ENCODE assay signal across 32 cellular contexts in the genomic region with DNA sequence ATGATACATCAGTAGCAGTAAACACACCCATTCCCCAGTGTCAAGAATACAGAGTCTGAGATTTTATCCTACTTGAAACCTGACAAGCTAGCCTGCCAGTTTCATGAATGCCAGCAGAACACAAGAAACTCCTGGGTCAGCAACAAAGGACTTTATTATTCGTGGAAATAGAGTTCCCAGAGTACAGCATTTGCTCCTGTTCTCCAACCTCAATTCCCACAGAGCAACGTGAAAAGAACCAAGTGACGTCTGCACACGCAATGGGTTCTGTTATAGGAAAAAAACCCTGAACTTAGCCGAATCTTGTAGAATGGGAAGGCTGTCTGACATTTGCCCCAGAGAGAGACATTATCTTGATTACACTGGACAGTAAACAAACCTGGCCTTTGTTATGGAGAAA. TPM values are rescaled to one million over a fixed set of nuclear protein-coding genes. Genes with fewer than 3 reads are reported as not detected.
"Had no signal": no experiment of that assay in that cellular context is flagged by ENCODE, and none has a peak within 500 bp of the region (broad histone marks: within the 10 kb centered on the region; RNA-seq: fewer than 3 reads in every experiment).

No MANE protein-coding gene starts in this region.

- DNase-seq: activated CD4-positive, alpha-beta T cell treated with anti-CD3 and anti-CD28 coated beads, Interleukin-2, amount 10 ng/mL, durations not matched to agents 24 days and 14 days; activated CD4-positive, alpha-beta T cell treated with anti-CD3 and anti-CD28 coated beads, Interleukin-2, amount 50 U/mL, for 4 hours; activated CD8-positive, alpha-beta T cell treated with anti-CD3 and anti-CD28 coated beads for 36 hours; activated effector memory CD4-positive, alpha-beta T cell treated with anti-CD3 and anti-CD28 coated beads, Interleukin-2, amount 50 U/mL, for 16 hours; activated naive CD4-positive, alpha-beta T cell; activated naive CD8-positive, alpha-beta T cell treated with anti-CD3 and anti-CD28 coated beads, Interleukin-2, amount 10 ng/mL, durations not matched to agents 7 days and 5 days; activated T-cell treated with anti-CD3 and anti-CD28 coated beads, Interleukin-2, amount 50 U/mL, for 1 hour; activated T-cell treated with anti-CD3 and anti-CD28 coated beads, Interleukin-2, amount 50 U/mL, for 72 hours; amygdala; MV-4-11; NCI-H1092; NCI-H1436 treated with DMSO at 0.1 percent for 48 hours; NCI-H1694 treated with DMSO at 0.1 percent for 48 hours; NCI-H2029; NCI-H345; NCI-H526; NCI-H748 treated with DMSO at 0.1 percent for 48 hours; NK-92 treated with Interleukin-12 subunit alpha and Interleukin-12 subunit beta, amount 100 ng/mL, for 24 hours; PC-9; SIG-M5; SW 1271; T1000 had no signal

- H3K36me3 ChIP-seq: ascending aorta, cardiac muscle cell had no signal

- H3K4me1 ChIP-seq: ascending aorta had no signal

- H3K36me3 Mint-ChIP-seq: activated naive CD4-positive, alpha-beta T cell treated with anti-CD3 and anti-CD28 coated beads, Interleukin-2, amount 50 U/mL, for 24 hours; activated naive CD8-positive, alpha-beta T cell treated with anti-CD3 and anti-CD28 coated beads, Interleukin-2, amount 10 ng/mL, durations not matched to agents 7 days and 5 days had no signal

- H2AFZ ChIP-seq: PC-9 had no signal

- H3K4me2 ChIP-seq: PC-9 had no signal

- FAIRE-seq: RCC 7860, TTC549 had no signal

- H3K27ac ChIP-seq: ascending aorta, cardiac muscle cell, PC-9, RWPE1 had no signal

- H3K4me3 Mint-ChIP-seq: activated CD4-positive, alpha-beta T cell treated with anti-CD3 and anti-CD28 coated beads, Interleukin-2, amount 10 ng/mL, durations not matched to agents 24 days and 14 days; activated CD8-positive, alpha-beta T cell treated with anti-CD3 and anti-CD28 coated beads for 36 hours; activated naive CD4-positive, alpha-beta T cell treated with anti-CD3 and anti-CD28 coated beads, Interleukin-2, amount 50 U/mL, for 24 hours; activated naive CD8-positive, alpha-beta T cell treated with anti-CD3 and anti-CD28 coated beads, Interleukin-2, amount 10 ng/mL, durations not matched to agents 7 days and 5 days; activated T-cell treated with anti-CD3 and anti-CD28 coated beads, Interleukin-2, amount 50 U/mL, for 72 hours; activated T-helper 17 cell treated with anti-CD3 and anti-CD28 coated beads, Interleukin-2, amount 50 U/mL, for 72 hours; central memory CD8-positive, alpha-beta T cell had no signal

- H3K27me3 ChIP-seq: ascending aorta, cardiac muscle cell had no signal

- H3K4me1 Mint-ChIP-seq: activated CD4-positive, alpha-beta T cell treated with anti-CD3 and anti-CD28 coated beads, Interleukin-2, amount 10 ng/mL, durations not matched to agents 24 days and 14 days; activated naive CD4-positive, alpha-beta T cell treated with anti-CD3 and anti-CD28 coated beads, Interleukin-2, amount 50 U/mL, for 24 hours; activated naive CD8-positive, alpha-beta T cell treated with anti-CD3 and anti-CD28 coated beads, Interleukin-2, amount 10 ng/mL, durations not matched to agents 7 days and 5 days; activated T-helper 17 cell treated with anti-CD3 and anti-CD28 coated beads, Interleukin-2, amount 50 U/mL, for 72 hours; central memory CD8-positive, alpha-beta T cell had no signal

- H3K27ac Mint-ChIP-seq: activated CD4-positive, alpha-beta T cell treated with anti-CD3 and anti-CD28 coated beads, Interleukin-2, amount 10 ng/mL, durations not matched to agents 24 days and 14 days; activated CD8-positive, alpha-beta T cell treated with anti-CD3 and anti-CD28 coated beads for 36 hours; activated naive CD4-positive, alpha-beta T cell treated with anti-CD3 and anti-CD28 coated beads, Interleukin-2, amount 50 U/mL, for 24 hours; activated naive CD8-positive, alpha-beta T cell treated with anti-CD3 and anti-CD28 coated beads, Interleukin-2, amount 10 ng/mL, durations not matched to agents 7 days and 5 days; activated T-cell treated with anti-CD3 and anti-CD28 coated beads, Interleukin-2, amount 50 U/mL, for 72 hours; activated T-helper 17 cell treated with anti-CD3 and anti-CD28 coated beads, Interleukin-2, amount 50 U/mL, for 72 hours had no signal

- H3K9me3 ChIP-seq: ascending aorta had no signal

- ATAC-seq: activated CD8-positive, alpha-beta T cell treated with anti-CD3 and anti-CD28 coated beads for 36 hours; activated T-cell treated with anti-CD3 and anti-CD28 coated beads, Interleukin-2, amount 50 U/mL, for 72 hours; activated T-helper 17 cell treated with anti-CD3 and anti-CD28 coated beads, Interleukin-2, amount 50 U/mL, for 72 hours; Right ventricle myocardium inferior had no signal

- H3K9me3 Mint-ChIP-seq: activated CD4-positive, alpha-beta T cell treated with anti-CD3 and anti-CD28 coated beads, Interleukin-2, amount 10 ng/mL, durations not matched to agents 24 days and 14 days; activated CD8-positive, alpha-beta T cell treated with anti-CD3 and anti-CD28 coated beads for 36 hours; activated naive CD4-positive, alpha-beta T cell treated with anti-CD3 and anti-CD28 coated beads, Interleukin-2, amount 50 U/mL, for 24 hours; activated naive CD8-positive, alpha-beta T cell treated with anti-CD3 and anti-CD28 coated beads, Interleukin-2, amount 10 ng/mL, durations not matched to agents 7 days and 5 days; activated T-cell treated with anti-CD3 and anti-CD28 coated beads, Interleukin-2, amount 50 U/mL, for 72 hours; activated T-helper 17 cell treated with anti-CD3 and anti-CD28 coated beads, Interleukin-2, amount 50 U/mL, for 72 hours; central memory CD8-positive, alpha-beta T cell had no signal

- H3K4me3 ChIP-seq: ascending aorta, cardiac muscle cell, PC-9 had no signal

RNA-seq across cellular contexts. Expression of a gene that starts 23.3 kb away (rescaled TPM):
- total RNA-seq: activated CD4-positive, alpha-beta T cell treated with anti-CD3 and anti-CD28 coated beads, Interleukin-2, amount 10 ng/mL, durations not matched to agents 24 days and 14 days; T-helper 1 cell treated with Interleukin-12 subunit alpha and Interleukin-12 subunit beta and Interleukin-4 antibody, amounts not matched to agents 30 ng/mL and 1 ng/mL, for 36 hours had no signal
